Comparison of ENCODE assay signal across 8 cellular contexts in genomic region chr12:39620664-39621658, GRCh38. TPM values are rescaled to one million over a fixed set of nuclear protein-coding genes. Genes with fewer than 3 reads are reported as not detected.
DNase-seq lines count a peak whose midpoint lies in the region; ATAC-seq and TF ChIP-seq lines count a peak whose summit lies in the region.

No MANE protein-coding gene starts in this region.

- no peaks in the 10 kb centered on the region for H3K9me3 Mint-ChIP-seq in activated CD4-positive, alpha-beta memory T cell treated with anti-CD3 and anti-CD28 coated beads, Interleukin-2, amount 10 ng/mL, durations not matched to agents 7 days and 5 days

- no peak for TF ChIP-seq EP300 in SK-N-SH (IDR thresholded peaks at IDR 0.05; ENCODE audit: borderline replicate concordance in 1 of 2, low read depth in 1 of 2, low read length in 1 of 2)

- H3F3A ChIP-seq in SK-N-SH (replicated peaks; ENCODE audit: insufficient read depth): peaks cover 13% of the 10 kb centered on the region

- no peaks in the 10 kb centered on the region for H3K9me3 ChIP-seq in SK-N-SH
- H3K9me3 ChIP-seq in skeletal muscle satellite cell (replicated peaks; ENCODE audit: low read length): no peaks in the 10 kb centered on the region

- H3K9me2 ChIP-seq in SK-N-SH: no peaks in the 10 kb centered on the region

- no peak for TF ChIP-seq CTCF in SK-N-SH (IDR thresholded peaks at IDR 0.05)

- H3K36me3 Mint-ChIP-seq in activated CD4-positive, alpha-beta memory T cell treated with anti-CD3 and anti-CD28 coated beads, Interleukin-2, amount 10 ng/mL, durations not matched to agents 7 days and 5 days (ENCODE audit: low read depth): peaks cover 15% of the 10 kb centered on the region

- H3K36me3 ChIP-seq in SK-N-SH (replicated peaks in 1 of 2; ENCODE audit: control insufficient read depth in 1 of 2, insufficient read depth in 2 of 2, low read length in 1 of 2) (no peaks in the 10 kb centered on the region), skeletal muscle satellite cell (ENCODE audit: insufficient read depth, low read length) (no peaks in the 10 kb centered on the region)

- no peak for DNase-seq in SK-N-SH
- peak; percentile 70 for DNase-seq in activated CD4-positive, alpha-beta memory T cell treated with anti-CD3 and anti-CD28 coated beads, Interleukin-2, amount 10 ng/mL, durations not matched to agents 7 days and 5 days
- peak; percentile 7 for DNase-seq in fibroblast of peridontal ligament (ENCODE audit: extremely low read depth)
- no peak for DNase-seq in SHP77 treated with DMSO at 0.1 percent for 48 hours (lab: John Stamatoyannopoulos, UW)
- DNase-seq in NCI-H2171 (lab: John Stamatoyannopoulos, UW): no peak

- H3K4me2 ChIP-seq in SK-N-SH (peak overlapping the region; percentile 91), skeletal muscle satellite cell (ENCODE audit: low read length) (peak overlapping the region; percentile 88)

- H3K4me1 ChIP-seq in SK-N-SH (ENCODE audit: control insufficient read depth in 1 of 2, insufficient read depth in 2 of 2, low read depth in 1 of 2, low read length in 1 of 2) (no peaks in the 10 kb centered on the region; a peak in 2 of 4 replicates), skeletal muscle satellite cell (ENCODE audit: control insufficient read depth, insufficient read depth, low read length) (peaks cover 5% of the 10 kb centered on the region)

- H3K4me1 Mint-ChIP-seq in activated CD4-positive, alpha-beta memory T cell treated with anti-CD3 and anti-CD28 coated beads, Interleukin-2, amount 10 ng/mL, durations not matched to agents 7 days and 5 days: peaks cover 27% of the 10 kb centered on the region

- H3K27ac ChIP-seq in SK-N-SH (ENCODE audit: low read depth in 2 of 2, low read length in 1 of 2): peak overlapping the region; percentile 47 to 92; a peak in 3 of 4 replicates

- H4K20me1 ChIP-seq in SK-N-SH (ENCODE audit: insufficient read depth): no peaks in the 10 kb centered on the region

- POLR2A ChIA-PET in SK-N-SH (lab: Yijun Ruan, JAX): no interaction called here
- POLR2A ChIA-PET in activated CD4-positive, alpha-beta memory T cell treated with anti-CD3 and anti-CD28 coated beads, Interleukin-2, amount 10 ng/mL, durations not matched to agents 7 days and 5 days (lab: Charles Lee): interaction anchor here (0.7 to 4.7 kb wide), 13 partner anchors 8 to 298 kb away, joined by 3 to 64 read pairs (median 7); partner anchors contain the start of gene KIF21A

- H2AFZ ChIP-seq in SK-N-SH (ENCODE audit: low read depth): peak overlapping the region; percentile 86

- no peaks in the 10 kb centered on the region for H3K27me3 Mint-ChIP-seq in activated CD4-positive, alpha-beta memory T cell treated with anti-CD3 and anti-CD28 coated beads, Interleukin-2, amount 10 ng/mL, durations not matched to agents 7 days and 5 days

- H3K27ac Mint-ChIP-seq in activated CD4-positive, alpha-beta memory T cell treated with anti-CD3 and anti-CD28 coated beads, Interleukin-2, amount 10 ng/mL, durations not matched to agents 7 days and 5 days: no peak overlapping the region

- H3K27me3 ChIP-seq in SK-N-SH (ENCODE audit: insufficient read depth): no peaks in the 10 kb centered on the region
- H3K27me3 ChIP-seq in skeletal muscle satellite cell (ENCODE audit: control insufficient read depth, insufficient read depth, low read length): no peaks in the 10 kb centered on the region

- H3K9ac ChIP-seq in SK-N-SH (peak overlapping the region; percentile 35), skeletal muscle satellite cell (ENCODE audit: low read depth, low read length) (peak overlapping the region; percentile 66)

- CTCF ChIA-PET in SK-N-SH (lab: Yijun Ruan, JAX): interaction anchor here (1.1 to 2.2 kb wide), 4 partner anchors 8 to 256 kb away, joined by 3 to 6 read pairs (median 4); no protein-coding TSS in a partner anchor
- CTCF ChIA-PET in activated CD4-positive, alpha-beta memory T cell treated with anti-CD3 and anti-CD28 coated beads, Interleukin-2, amount 10 ng/mL, durations not matched to agents 7 days and 5 days (lab: Charles Lee): interaction anchor here (1.0 to 2.9 kb wide), 10 partner anchors 8 to 249 kb away, joined by 3 to 9 read pairs (median 5); no protein-coding TSS in a partner anchor

- H3K4me3 ChIP-seq in SK-N-SH (ENCODE audit: low read depth in 2 of 2, low read length in 1 of 2) (peak overlapping the region; percentile 67 to 68), skeletal muscle satellite cell (ENCODE audit: low read length) (peak overlapping the region; percentile 70)

- H3K4me3 Mint-ChIP-seq in activated CD4-positive, alpha-beta memory T cell treated with anti-CD3 and anti-CD28 coated beads, Interleukin-2, amount 10 ng/mL, durations not matched to agents 7 days and 5 days: no peak overlapping the region

- WGBS in SK-N-SH (ENCODE audit: low lambda C conversion rate): 80% methylated on average over 11 of the region's 11 CpGs

- no peaks in the 10 kb centered on the region for H3K79me2 ChIP-seq in SK-N-SH (ENCODE audit: insufficient read depth)

- no peak for ATAC-seq in SK-N-SH treated with all-trans-retinoic acid at 6 μM for 48 hours
- peak; percentile 28 for ATAC-seq in HG03159 (IDR thresholded peaks at IDR 0.05; ENCODE audit: unreplicated experiment)

- TF ChIP-seq RAD21 in SK-N-SH (IDR thresholded peaks at IDR 0.05; ENCODE audit: low read length): no peak

TF ChIP-seq in SK-N-SH, 30 proteins besides CTCF, POLR2A, EP300 and RAD21 (continues in another document):
- TF ChIP-seq, protein P1, sequence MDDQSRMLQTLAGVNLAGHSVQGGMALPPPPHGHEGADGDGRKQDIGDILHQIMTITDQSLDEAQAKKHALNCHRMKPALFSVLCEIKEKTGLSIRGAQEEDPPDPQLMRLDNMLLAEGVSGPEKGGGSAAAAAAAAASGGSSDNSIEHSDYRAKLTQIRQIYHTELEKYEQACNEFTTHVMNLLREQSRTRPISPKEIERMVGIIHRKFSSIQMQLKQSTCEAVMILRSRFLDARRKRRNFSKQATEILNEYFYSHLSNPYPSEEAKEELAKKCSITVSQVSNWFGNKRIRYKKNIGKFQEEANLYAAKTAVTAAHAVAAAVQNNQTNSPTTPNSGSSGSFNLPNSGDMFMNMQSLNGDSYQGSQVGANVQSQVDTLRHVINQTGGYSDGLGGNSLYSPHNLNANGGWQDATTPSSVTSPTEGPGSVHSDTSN (IDR thresholded peaks at IDR 0.05): no peak
- no peak for TF ChIP-seq NFIC (IDR thresholded peaks at IDR 0.05; ENCODE audit: borderline replicate concordance)
- no peak for TF ChIP-seq NRF1 (IDR thresholded peaks at IDR 0.05; ENCODE audit: low read depth, low read length)
- no peak for TF ChIP-seq RCOR1 (IDR thresholded peaks at IDR 0.05; ENCODE audit: low read length)
- TF ChIP-seq, protein P2, sequence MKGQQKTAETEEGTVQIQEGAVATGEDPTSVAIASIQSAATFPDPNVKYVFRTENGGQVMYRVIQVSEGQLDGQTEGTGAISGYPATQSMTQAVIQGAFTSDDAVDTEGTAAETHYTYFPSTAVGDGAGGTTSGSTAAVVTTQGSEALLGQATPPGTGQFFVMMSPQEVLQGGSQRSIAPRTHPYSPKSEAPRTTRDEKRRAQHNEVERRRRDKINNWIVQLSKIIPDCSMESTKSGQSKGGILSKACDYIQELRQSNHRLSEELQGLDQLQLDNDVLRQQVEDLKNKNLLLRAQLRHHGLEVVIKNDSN (IDR thresholded peaks at IDR 0.05; ENCODE audit: borderline replicate concordance, low read depth): no peak
- TF ChIP-seq GABPA (IDR thresholded peaks at IDR 0.05; ENCODE audit: low read depth): no peak
- no peak for TF ChIP-seq GATA2 (CRISPR knock-in tag; IDR thresholded peaks at IDR 0.05)
- no peak for TF ChIP-seq YY1 (IDR thresholded peaks at IDR 0.05; ENCODE audit: low read depth)

TF ChIP-seq in SK-N-SH treated with all-trans-retinoic acid at 6 μM for 48 hours, 23 proteins besides CTCF, POLR2A, EP300 and RAD21:
- TF ChIP-seq ESRRG (CRISPR knock-in tag; IDR thresholded peaks at IDR 0.05): no peak
- no peak for TF ChIP-seq ZFP3 (CRISPR knock-in tag; IDR thresholded peaks at IDR 0.05)
- TF ChIP-seq, protein P3, sequence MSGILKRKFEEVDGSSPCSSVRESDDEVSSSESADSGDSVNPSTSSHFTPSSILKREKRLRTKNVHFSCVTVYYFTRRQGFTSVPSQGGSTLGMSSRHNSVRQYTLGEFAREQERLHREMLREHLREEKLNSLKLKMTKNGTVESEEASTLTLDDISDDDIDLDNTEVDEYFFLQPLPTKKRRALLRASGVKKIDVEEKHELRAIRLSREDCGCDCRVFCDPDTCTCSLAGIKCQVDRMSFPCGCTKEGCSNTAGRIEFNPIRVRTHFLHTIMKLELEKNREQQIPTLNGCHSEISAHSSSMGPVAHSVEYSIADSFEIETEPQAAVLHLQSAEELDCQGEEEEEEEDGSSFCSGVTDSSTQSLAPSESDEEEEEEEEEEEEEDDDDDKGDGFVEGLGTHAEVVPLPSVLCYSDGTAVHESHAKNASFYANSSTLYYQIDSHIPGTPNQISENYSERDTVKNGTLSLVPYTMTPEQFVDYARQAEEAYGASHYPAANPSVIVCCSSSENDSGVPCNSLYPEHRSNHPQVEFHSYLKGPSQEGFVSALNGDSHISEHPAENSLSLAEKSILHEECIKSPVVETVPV (CRISPR knock-in tag; IDR thresholded peaks at IDR 0.05): no peak
- no peak for TF ChIP-seq SNAI2 (CRISPR knock-in tag; IDR thresholded peaks at IDR 0.05)
TF ChIP-seq in SK-N-SH treated with all-trans-retinoic acid at 6 μM for 48 hours: peak in this region for 0.

RNA-seq across cellular contexts. Expression of gene ABCD2, which starts 1.4 kb away (rescaled TPM):
- 0.02 and 0.10 TPM in 2 replicates for polyA plus RNA-seq in SK-N-SH (2012; rRNA removed)
- polyA plus RNA-seq in SK-N-SH (2012; cell fraction: cytosol; rRNA removed): 0.13 and 0.22 TPM in 2 replicates
- polyA plus RNA-seq in SK-N-SH (2012; cell fraction: nucleus; rRNA removed): 0.02 and 0.04 TPM in 2 replicates
- 10 to 100 TPM; 19.6 TPM for total RNA-seq in activated CD4-positive, alpha-beta memory T cell treated with anti-CD3 and anti-CD28 coated beads, Interleukin-2, amount 10 ng/mL, durations not matched to agents 7 days and 5 days
- under 0.01 TPM in 2 replicates for total RNA-seq in skeletal muscle satellite cell (2012; rRNA removed)

Comparison
In these comparisons a context has a peak if more than half of its experiments do, and no peak if none do; other contexts are left out.
1. DNase-seq: peak in activated CD4-positive, alpha-beta memory T cell treated with anti-CD3 and anti-CD28 coated beads, Interleukin-2, amount 10 ng/mL, durations not matched to agents 7 days and 5 days (single experiment) and fibroblast of peridontal ligament (single experiment); none in SK-N-SH (single experiment), SHP77 treated with DMSO at 0.1 percent for 48 hours (single experiment) and NCI-H2171 (single experiment).